In the genomic region with DNA sequence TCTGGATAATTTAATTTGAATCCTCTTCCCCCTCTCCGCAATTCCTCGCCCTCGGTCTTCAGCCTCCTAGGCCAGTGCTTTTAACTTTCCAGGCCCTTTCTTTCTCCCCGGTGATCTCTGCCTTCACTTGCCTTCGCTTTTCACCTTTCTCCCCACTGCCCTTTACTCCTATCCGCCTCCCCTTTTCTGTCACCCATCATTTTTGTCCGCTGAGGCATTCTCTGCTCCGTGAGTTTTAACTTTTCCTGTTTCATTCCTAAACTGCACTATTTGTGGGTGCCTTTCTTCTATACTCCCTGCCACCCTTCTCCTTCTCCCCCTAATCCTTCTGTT, we compare ENCODE assay signal across 1 cellular context.
TF ChIP-seq lines count a peak whose summit lies in the region.

No MANE protein-coding gene starts in this region.

TF ChIP-seq in H1, 55 proteins besides CTCF, POLR2A, EP300 and RAD21:
- TF ChIP-seq SAP30 (IDR thresholded peaks at IDR 0.05; ENCODE audit: insufficient read depth, insufficient replicate concordance, low read length) = peak; percentile 78
- TF ChIP-seq JUND (IDR thresholded peaks at IDR 0.05; ENCODE audit: low read length) = no peak
